In the genomic region with DNA sequence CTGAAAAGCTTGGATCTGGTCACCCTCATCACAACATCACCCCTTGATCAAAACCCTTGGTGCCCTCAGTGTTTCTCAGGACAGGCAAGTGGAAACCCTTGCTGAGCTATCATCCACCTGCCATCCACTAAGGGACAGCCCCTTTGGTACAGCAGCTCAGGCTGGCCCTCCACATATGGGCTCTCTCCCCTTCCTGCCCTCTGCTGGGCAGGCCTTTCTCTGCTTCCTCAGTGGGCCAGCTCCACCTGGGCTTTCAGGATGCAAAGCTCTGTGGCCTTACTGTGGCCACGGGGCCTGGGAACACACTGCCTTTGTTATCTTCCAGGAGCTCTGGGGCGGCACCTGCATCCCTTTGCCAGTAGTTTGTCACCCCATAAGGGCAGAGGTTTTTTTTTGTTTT, we compare ENCODE assay signal across 20 cellular contexts. TPM values are rescaled to one million over a fixed set of nuclear protein-coding genes. Genes with fewer than 3 reads are reported as not detected.
DNase-seq lines count a peak whose midpoint lies in the region; ATAC-seq and TF ChIP-seq lines count a peak whose summit lies in the region.
"Had no signal": no experiment of that assay in that cellular context is flagged by ENCODE, and none has a peak within 500 bp of the region (broad histone marks: within the 10 kb centered on the region; RNA-seq: fewer than 3 reads in every experiment).

No MANE protein-coding gene starts in this region.

- no peak overlapping the region for H3K4me3 ChIP-seq in Loucy (ENCODE audit: low read length, poor library complexity, severe bottlenecking)
- no peak overlapping the region for H3K4me3 ChIP-seq in astrocyte of the spinal cord (ENCODE audit: low read depth, low read length)
- no peak overlapping the region for H3K4me3 ChIP-seq in coronary artery
- H3K4me3 ChIP-seq: hepatocyte, skin epidermis, vagina had no signal

- H3K36me3 Mint-ChIP-seq in activated naive CD8-positive, alpha-beta T cell treated with anti-CD3 and anti-CD28 coated beads, Interleukin-2, amount 50 U/mL, for 24 hours (ENCODE audit: low read depth): peaks cover 11% of the 10 kb centered on the region
- H3K36me3 Mint-ChIP-seq in activated naive CD8-positive, alpha-beta T cell treated with anti-CD3 and anti-CD28 coated beads for 36 hours: peaks cover 25% of the 10 kb centered on the region
- H3K36me3 Mint-ChIP-seq in stimulated activated naive B cell treated with anti-CD40 and anti-IgM and Interleukin-4, amounts not matched to agents 10 μg/mL and 1 μg/mL and 100 μg/mL, for 72 hours: peaks cover 17 to 33% of the 10 kb centered on the region in 2 donors
- H3K36me3 Mint-ChIP-seq in natural killer cell: no peaks in the 10 kb centered on the region

- peaks cover 18% of the 10 kb centered on the region; the same call in 1 of the 2 replicates for H3K36me3 ChIP-seq in Loucy (ENCODE audit: insufficient read depth, low read length)

- peak overlapping the region; percentile 23 for H3K27ac Mint-ChIP-seq in activated naive CD8-positive, alpha-beta T cell treated with anti-CD3 and anti-CD28 coated beads, Interleukin-2, amount 50 U/mL, for 24 hours
- H3K27ac Mint-ChIP-seq in activated naive CD8-positive, alpha-beta T cell treated with anti-CD3 and anti-CD28 coated beads for 36 hours: no peak overlapping the region
- H3K27ac Mint-ChIP-seq in stimulated activated naive B cell treated with anti-CD40 and anti-IgM and Interleukin-4, amounts not matched to agents 10 μg/mL and 1 μg/mL and 100 μg/mL, for 72 hours: peak overlapping the region; percentile 3
- no peak overlapping the region for H3K27ac Mint-ChIP-seq in natural killer cell
- H3K27ac Mint-ChIP-seq: B cell had no signal

- H3K79me2 ChIP-seq in Loucy (ENCODE audit: insufficient read depth, low read length): peaks cover 39% of the 10 kb centered on the region

- H3K27ac ChIP-seq in coronary artery: no peak overlapping the region
- H3K27ac ChIP-seq: hepatocyte, skin epidermis, vagina had no signal

- TF ChIP-seq CTCF in Loucy (conservative IDR thresholded peaks at IDR 0.05; ENCODE audit: low read length) (peak; percentile 52), astrocyte of the spinal cord (IDR thresholded peaks at IDR 0.05; ENCODE audit: low read depth, low read length) (peak; percentile 5), natural killer cell (IDR thresholded peaks at IDR 0.05) (no peak), coronary artery (IDR thresholded peaks at IDR 0.05) (no peak)

- no peaks in the 10 kb centered on the region for H4K20me1 ChIP-seq in Loucy (ENCODE audit: insufficient read depth, low read length, poor library complexity, severe bottlenecking)

- H2AFZ ChIP-seq in Loucy (ENCODE audit: low read length): no peak overlapping the region
- H2AFZ ChIP-seq: hepatocyte had no signal

- no peaks in the 10 kb centered on the region for H3K27me3 Mint-ChIP-seq in activated naive CD8-positive, alpha-beta T cell treated with anti-CD3 and anti-CD28 coated beads, Interleukin-2, amount 50 U/mL, for 24 hours
- H3K27me3 Mint-ChIP-seq in activated naive CD8-positive, alpha-beta T cell treated with anti-CD3 and anti-CD28 coated beads for 36 hours: no peaks in the 10 kb centered on the region
- H3K27me3 Mint-ChIP-seq in stimulated activated naive B cell treated with anti-CD40 and anti-IgM and Interleukin-4, amounts not matched to agents 10 μg/mL and 1 μg/mL and 100 μg/mL, for 72 hours: no peaks in the 10 kb centered on the region
- H3K27me3 Mint-ChIP-seq in natural killer cell (ENCODE audit: low read depth in 2 of 2): no peaks in the 10 kb centered on the region
- H3K27me3 Mint-ChIP-seq: B cell; naive thymus-derived CD4-positive, alpha-beta T cell had no signal

- H3K4me1 Mint-ChIP-seq in activated naive CD8-positive, alpha-beta T cell treated with anti-CD3 and anti-CD28 coated beads, Interleukin-2, amount 50 U/mL, for 24 hours: peaks cover 17% of the 10 kb centered on the region
- H3K4me1 Mint-ChIP-seq in activated naive CD8-positive, alpha-beta T cell treated with anti-CD3 and anti-CD28 coated beads for 36 hours: peaks cover 33% of the 10 kb centered on the region
- peaks cover 18 to 30% of the 10 kb centered on the region in 2 donors for H3K4me1 Mint-ChIP-seq in stimulated activated naive B cell treated with anti-CD40 and anti-IgM and Interleukin-4, amounts not matched to agents 10 μg/mL and 1 μg/mL and 100 μg/mL, for 72 hours
- peaks cover 10 to 24% of the 10 kb centered on the region in 2 donors for H3K4me1 Mint-ChIP-seq in natural killer cell

- H3K27me3 ChIP-seq in Loucy (ENCODE audit: insufficient read depth, low read length, poor library complexity, severe bottlenecking): no peaks in the 10 kb centered on the region
- H3K27me3 ChIP-seq: hepatocyte, vagina had no signal

- no peak for DNase-seq in activated naive CD8-positive, alpha-beta T cell treated with anti-CD3 and anti-CD28 coated beads, Interleukin-2, amount 50 U/mL, for 24 hours
- no peak for DNase-seq in activated naive CD8-positive, alpha-beta T cell treated with anti-CD3 and anti-CD28 coated beads for 36 hours
- DNase-seq in astrocyte of the spinal cord (ENCODE audit: low read depth, low spot score) (no peak), natural killer cell (no peak), coronary artery (ENCODE audit: low spot score) (no peak)
- no peak for DNase-seq in stimulated activated naive B cell treated with anti-CD40 and anti-IgM and Interleukin-4, amounts not matched to agents 10 μg/mL and 1 μg/mL and 100 μg/mL, for 72 hours
- DNase-seq: activated effector memory CD4-positive, alpha-beta T cell treated with anti-CD3 and anti-CD28 coated beads, Interleukin-2, amount 50 U/mL, for 16 hours; GF-D8; kidney; naive thymus-derived CD4-positive, alpha-beta T cell; NCI-H1417 treated with DMSO at 0.1 percent for 48 hours; NK-92 treated with Interleukin-12 subunit alpha and Interleukin-12 subunit beta, amount 100 ng/mL, for 24 hours; RPMI8226; stimulated activated CD4-positive, alpha-beta T cell treated with anti-CD3 and anti-CD28 coated beads, Interleukin-2, amount 100 ng/mL, for 48 hours; substantia nigra had no signal

- no peaks in the 10 kb centered on the region for H3K9me3 Mint-ChIP-seq in activated naive CD8-positive, alpha-beta T cell treated with anti-CD3 and anti-CD28 coated beads, Interleukin-2, amount 50 U/mL, for 24 hours
- no peaks in the 10 kb centered on the region for H3K9me3 Mint-ChIP-seq in activated naive CD8-positive, alpha-beta T cell treated with anti-CD3 and anti-CD28 coated beads for 36 hours
- no peaks in the 10 kb centered on the region for H3K9me3 Mint-ChIP-seq in stimulated activated naive B cell treated with anti-CD40 and anti-IgM and Interleukin-4, amounts not matched to agents 10 μg/mL and 1 μg/mL and 100 μg/mL, for 72 hours
- H3K9me3 Mint-ChIP-seq in natural killer cell: no peaks in the 10 kb centered on the region

- H3K9me2 ChIP-seq in Loucy (replicated peaks; ENCODE audit: low read depth, low read length): no peaks in the 10 kb centered on the region

- in situ Hi-C loops in astrocyte of the spinal cord (cut with HindIII; ENCODE audit: low sequenced_read_pairs): no loop called here

- H3K4me2 ChIP-seq in Loucy (ENCODE audit: low read depth, low read length, poor library complexity, severe bottlenecking): no peak overlapping the region
- H3K4me2 ChIP-seq: hepatocyte had no signal

- no peak for ATAC-seq in activated naive CD8-positive, alpha-beta T cell treated with anti-CD3 and anti-CD28 coated beads, Interleukin-2, amount 50 U/mL, for 24 hours
- ATAC-seq in stimulated activated naive B cell treated with anti-CD40 and anti-IgM and Interleukin-4, amounts not matched to agents 10 μg/mL and 1 μg/mL and 100 μg/mL, for 72 hours (replicated peaks): no peak
- no peak for ATAC-seq in natural killer cell
- ATAC-seq: naive thymus-derived CD4-positive, alpha-beta T cell had no signal

- H3F3A ChIP-seq in Loucy (ENCODE audit: low read depth): no peaks in the 10 kb centered on the region

- no peak overlapping the region for H3K4me3 Mint-ChIP-seq in activated naive CD8-positive, alpha-beta T cell treated with anti-CD3 and anti-CD28 coated beads, Interleukin-2, amount 50 U/mL, for 24 hours
- H3K4me3 Mint-ChIP-seq in activated naive CD8-positive, alpha-beta T cell treated with anti-CD3 and anti-CD28 coated beads for 36 hours: no peak overlapping the region
- no peak overlapping the region for H3K4me3 Mint-ChIP-seq in stimulated activated naive B cell treated with anti-CD40 and anti-IgM and Interleukin-4, amounts not matched to agents 10 μg/mL and 1 μg/mL and 100 μg/mL, for 72 hours
- no peak overlapping the region for H3K4me3 Mint-ChIP-seq in natural killer cell
- H3K4me3 Mint-ChIP-seq: B cell; naive thymus-derived CD4-positive, alpha-beta T cell had no signal

- peaks cover 16% of the 10 kb centered on the region for H3K4me1 ChIP-seq in Loucy (ENCODE audit: insufficient read depth, low read length, poor library complexity, severe bottlenecking)

- intact Hi-C loops in natural killer cell (cut with micrococcal nuclease): no loop called here

- H3K9me3 ChIP-seq in Loucy (ENCODE audit: insufficient read depth, low read depth, low read length): no peaks in the 10 kb centered on the region
- H3K9me3 ChIP-seq: vagina had no signal

- no peak overlapping the region for H3K9ac ChIP-seq in Loucy (ENCODE audit: low read depth, low read length, poor library complexity, severe bottlenecking)

RNA-seq across cellular contexts. Expression of a gene that starts 4.9 kb away (rescaled TPM):
- total RNA-seq in activated naive CD8-positive, alpha-beta T cell treated with anti-CD3 and anti-CD28 coated beads for 36 hours: 10 to 100 TPM; 58.2 to 59.4 TPM
- 10 to 100 TPM; 64.7 to 86.5 (median 75.8) TPM for total RNA-seq in natural killer cell

RNA-seq across cellular contexts. Expression of a gene that starts 5.2 kb away (rescaled TPM):
- 10 to 100 TPM; 39.5 to 39.9 TPM for total RNA-seq in activated naive CD8-positive, alpha-beta T cell treated with anti-CD3 and anti-CD28 coated beads for 36 hours
- 100 to 1,000 TPM; 144 to 164 (median 151) TPM for total RNA-seq in natural killer cell

RNA-seq across cellular contexts. Expression of a gene that starts 42.3 kb away (rescaled TPM):
- total RNA-seq in activated naive CD8-positive, alpha-beta T cell treated with anti-CD3 and anti-CD28 coated beads for 36 hours: not detected
- total RNA-seq in natural killer cell: not detected
- total RNA-seq: B cell, vagina had no signal

Comparison
In these comparisons a context has a peak if more than half of its experiments do, and no peak if none do; other contexts are left out.
1. H3K27ac Mint-ChIP-seq: peak in activated naive CD8-positive, alpha-beta T cell treated with anti-CD3 and anti-CD28 coated beads, Interleukin-2, amount 50 U/mL, for 24 hours (single experiment) and stimulated activated naive B cell treated with anti-CD40 and anti-IgM and Interleukin-4, amounts not matched to agents 10 μg/mL and 1 μg/mL and 100 μg/mL, for 72 hours (single experiment); none in activated naive CD8-positive, alpha-beta T cell treated with anti-CD3 and anti-CD28 coated beads for 36 hours (single experiment) and natural killer cell (0 of 2).
2. CTCF ChIP-seq: peak in Loucy (single experiment) and astrocyte of the spinal cord (single experiment); none in natural killer cell (single experiment) and coronary artery (single experiment).